ENCODE assay signal across 8 cellular contexts in genomic region chr21:18499761-18500376, GRCh38.
A peak's percentile ranks its signal among the peaks of the same experiment; 100 is the strongest.
DNase-seq lines count a peak whose midpoint lies in the region; ATAC-seq, FAIRE-seq and TF ChIP-seq lines count a peak whose summit lies in the region.

No MANE protein-coding gene starts in this region.

- H3K4me1 ChIP-seq in Caco-2 (no peaks in the 10 kb centered on the region), HCT116 (ENCODE audit: control insufficient read depth in 1 of 2, insufficient read depth in 2 of 2, low read length in 2 of 2) (no peaks in the 10 kb centered on the region), OCI-LY7 (ENCODE audit: insufficient read depth, low read length, poor library complexity, severe bottlenecking) (no peaks in the 10 kb centered on the region)

- DNase-seq in Caco-2 (peak; percentile 36 to 46), HCT116 (ENCODE audit: low read depth, low spot score) (peak; percentile 10), OCI-LY7 (ENCODE audit: low spot score) (peak; percentile 67), bronchial epithelial cell (ENCODE audit: low read depth) (peak; percentile 21), medulla oblongata (ENCODE audit: extremely low spot score) (peak; percentile 66), NCI-H187 treated with DMSO at 0.1 percent for 48 hours (lab: John Stamatoyannopoulos, UW) (no peak)

- CTCF ChIA-PET in Caco-2 (lab: Charles Lee) (interaction anchor here (0.6 kb wide), 1 partner anchor 70 kb away, joined by 4 read pairs; no protein-coding TSS in a partner anchor), HCT116 (lab: Charles Lee) (no interaction called here), OCI-LY7 (lab: Charles Lee; ENCODE audit: unreplicated experiment) (no interaction called here)

- TF ChIP-seq POLR2A in HCT116 (IDR thresholded peaks at IDR 0.05; ENCODE audit: borderline replicate concordance, extremely low read depth, insufficient read depth, insufficient read length) = no peak

- no peak for FAIRE-seq in bronchial epithelial cell (lab: Jason Lieb, UNC)

- H2AFZ ChIP-seq in HCT116 (ENCODE audit: low read depth, low read length, poor library complexity, severe bottlenecking) = no peak overlapping the region
- no peak overlapping the region for H2AFZ ChIP-seq in OCI-LY7 (ENCODE audit: low read length)

- H3K9me2 ChIP-seq in HCT116 (ENCODE audit: insufficient read depth) (no peaks in the 10 kb centered on the region), OCI-LY7 (ENCODE audit: insufficient read depth, low read length) (no peaks in the 10 kb centered on the region)

- BruUV-seq in Caco-2 (replicated peaks; lab: Mats Ljungman, UMichigan) (no TSS peak), HCT116 (replicated peaks; lab: Mats Ljungman, UMichigan) (no TSS peak), OCI-LY7 (replicated peaks; lab: Mats Ljungman, UMichigan) (no TSS peak)

- H3K27ac ChIP-seq in HCT116 (ENCODE audit: low read depth, low read length) (no peak overlapping the region), OCI-LY7 (ENCODE audit: low read depth, low read length, poor library complexity, severe bottlenecking) (no peak overlapping the region)

- intact Hi-C loops in Caco-2 (cut with micrococcal nuclease; ENCODE audit: unreplicated experiment) = loop anchor here (10.0 kb wide), 1 partner anchor 205 kb away; no protein-coding TSS in a partner anchor
- intact Hi-C loops in HCT116 (cut with micrococcal nuclease) = no loop called here
- intact Hi-C loops in OCI-LY7 (cut with micrococcal nuclease; ENCODE audit: unreplicated experiment) = loop anchor here (2.0 to 10.0 kb wide), 2 partner anchors 111 to 205 kb away; no protein-coding TSS in a partner anchor

- no peak overlapping the region for H3K4me3 ChIP-seq in Caco-2 (ENCODE audit: low read depth, low read length)
- H3K4me3 ChIP-seq in HCT116 (replicated peaks in 1 of 2; ENCODE audit: low read depth in 1 of 2, low read length in 2 of 2) = no peak overlapping the region
- H3K4me3 ChIP-seq in OCI-LY7 (ENCODE audit: low read depth, low read length, poor library complexity, severe bottlenecking) = no peak overlapping the region
- H3K4me3 ChIP-seq in bronchial epithelial cell (ENCODE audit: low read depth, low read length) = no peak overlapping the region

- no peaks in the 10 kb centered on the region for H3K9me3 Mint-ChIP-seq in Caco-2 (ENCODE audit: unreplicated experiment)

- no peak overlapping the region for H3K9ac ChIP-seq in HCT116 (ENCODE audit: low read length)

- no peaks in the 10 kb centered on the region for H3K36me3 Mint-ChIP-seq in Caco-2 (ENCODE audit: insufficient read depth, unreplicated experiment)

- POLR2A ChIA-PET in Caco-2 (lab: Charles Lee) = no interaction called here
- POLR2A ChIA-PET in HCT116 (lab: Charles Lee) = no interaction called here
- POLR2A ChIA-PET in OCI-LY7 (lab: Charles Lee) = interaction anchor here (0.8 kb wide), 1 partner anchor 50 kb away, joined by 3 read pairs; no protein-coding TSS in a partner anchor

- H3K79me2 ChIP-seq in HCT116 (ENCODE audit: insufficient read depth, low read length) (no peaks in the 10 kb centered on the region), OCI-LY7 (ENCODE audit: insufficient read depth, low read depth, low read length) (no peaks in the 10 kb centered on the region)

- H3K4me2 ChIP-seq in HCT116 (ENCODE audit: low read length) = no peak overlapping the region
- no peak overlapping the region for H3K4me2 ChIP-seq in OCI-LY7 (ENCODE audit: low read length)

- H3K27me3 ChIP-seq in Caco-2 (replicated peaks; ENCODE audit: control insufficient read depth, insufficient read depth, low read length) (no peaks in the 10 kb centered on the region), HCT116 (ENCODE audit: insufficient read depth, low read length) (no peaks in the 10 kb centered on the region), bronchial epithelial cell (ENCODE audit: control insufficient read depth, insufficient read depth, low read length) (no peaks in the 10 kb centered on the region)

- H3K4me1 Mint-ChIP-seq in Caco-2 (ENCODE audit: low read depth, unreplicated experiment) = no peaks in the 10 kb centered on the region

- ATAC-seq in HCT116 = no peak
- no peak for ATAC-seq in GM19467 (IDR thresholded peaks at IDR 0.05; ENCODE audit: unreplicated experiment)
- ATAC-seq in GM21576 (IDR thresholded peaks at IDR 0.05; ENCODE audit: unreplicated experiment) = no peak

- TF ChIP-seq RAD21 in HCT116 (IDR thresholded peaks at IDR 0.05; ENCODE audit: low read depth) = no peak

- no peaks in the 10 kb centered on the region for H3K27me3 Mint-ChIP-seq in Caco-2 (ENCODE audit: insufficient read depth, unreplicated experiment)

- H3K4me3 Mint-ChIP-seq in Caco-2 (ENCODE audit: unreplicated experiment) = no peak overlapping the region

- no peaks in the 10 kb centered on the region for H4K20me1 ChIP-seq in HCT116 (ENCODE audit: insufficient read depth)
- no peaks in the 10 kb centered on the region for H4K20me1 ChIP-seq in OCI-LY7 (ENCODE audit: insufficient read depth, low read length)

- H3K36me3 ChIP-seq in Caco-2 (ENCODE audit: control insufficient read depth, insufficient read depth, low read length) = no peaks in the 10 kb centered on the region
- no peaks in the 10 kb centered on the region for H3K36me3 ChIP-seq in HCT116 (ENCODE audit: control insufficient read depth in 1 of 2, insufficient read depth in 2 of 2, low read length in 2 of 2)
- H3K36me3 ChIP-seq in OCI-LY7 (ENCODE audit: insufficient read depth, low read length) = no peaks in the 10 kb centered on the region
- no peaks in the 10 kb centered on the region for H3K36me3 ChIP-seq in bronchial epithelial cell (ENCODE audit: control insufficient read depth, insufficient read depth, low read length)

- RAD21 ChIA-PET in HCT116 (lab: Charles Lee; ENCODE audit: low non-redundant PET in 1 of 2, low total read pairs in 2 of 2, uncharacterized antibody in 2 of 2, unreplicated experiment in 2 of 2) = no interaction called here

- no peak overlapping the region for H3K27ac Mint-ChIP-seq in Caco-2 (ENCODE audit: unreplicated experiment)

- TF ChIP-seq CTCF in Caco-2 (IDR thresholded peaks at IDR 0.05; ENCODE audit: insufficient read depth in 1 of 2, low read depth in 1 of 2, low read length in 1 of 2, severe bottlenecking in 1 of 2, unreplicated experiment in 1 of 2) (peak; percentile 68 to 69), HCT116 (IDR thresholded peaks at IDR 0.05 in 2 of 3, conservative IDR thresholded peaks at IDR 0.05 in 1 of 3; ENCODE audit: borderline replicate concordance in 1 of 3, insufficient read depth in 1 of 3, low read depth in 2 of 3, low read length in 2 of 3) (peak in 2 of 3 experiments; percentile 48 to 67; a peak in 4 of 6 replicates), OCI-LY7 (conservative IDR thresholded peaks at IDR 0.05; ENCODE audit: low read length) (peak; percentile 98), bronchial epithelial cell (IDR thresholded peaks at IDR 0.05; ENCODE audit: insufficient read depth, low read length, severe bottlenecking) (peak; percentile 45)

- no peaks in the 10 kb centered on the region for H3K9me3 ChIP-seq in Caco-2
- peaks cover 0 to 14% of the 10 kb centered on the region in 2 experiments; a peak in 3 of 4 replicates for H3K9me3 ChIP-seq in HCT116 (ENCODE audit: control insufficient read depth in 1 of 2, insufficient read depth in 1 of 2, low read depth in 1 of 2, low read length in 2 of 2)
- no peaks in the 10 kb centered on the region for H3K9me3 ChIP-seq in OCI-LY7 (ENCODE audit: low read length)

TF ChIP-seq in HCT116, 20 proteins besides CTCF, POLR2A, EP300 and RAD21 (continues in another document):
- no peak for TF ChIP-seq ZFX (IDR thresholded peaks at IDR 0.05)
- no peak for TF ChIP-seq FOSL1 (IDR thresholded peaks at IDR 0.05; ENCODE audit: low read depth)
- TF ChIP-seq EGR1 (IDR thresholded peaks at IDR 0.05; ENCODE audit: low read depth) = no peak
- no peak for TF ChIP-seq EZH2phosphoT487 (IDR thresholded peaks at IDR 0.05; ENCODE audit: borderline replicate concordance)
- TF ChIP-seq JUND (IDR thresholded peaks at IDR 0.05) = no peak
- TF ChIP-seq SIN3A (IDR thresholded peaks at IDR 0.05; ENCODE audit: low read depth) = no peak
- TF ChIP-seq ZBTB33 (IDR thresholded peaks at IDR 0.05; ENCODE audit: extremely low read depth, insufficient replicate concordance, low read length) = no peak
- no peak for TF ChIP-seq POLR2AphosphoS5 (IDR thresholded peaks at IDR 0.05; ENCODE audit: low read depth, low read length)
- TF ChIP-seq YY1 (IDR thresholded peaks at IDR 0.05; ENCODE audit: extremely low read depth, insufficient replicate concordance, low read depth, low read length) = no peak
- TF ChIP-seq CBX3 (IDR thresholded peaks at IDR 0.05; ENCODE audit: low read depth) = no peak
- no peak for TF ChIP-seq ELF1 (IDR thresholded peaks at IDR 0.05; ENCODE audit: borderline replicate concordance, low read depth)
- no peak for TF ChIP-seq SP1 (IDR thresholded peaks at IDR 0.05; ENCODE audit: low read depth)
- TF ChIP-seq ATF3 (IDR thresholded peaks at IDR 0.05) = no peak
- no peak for TF ChIP-seq SRF (IDR thresholded peaks at IDR 0.05; ENCODE audit: low read depth)
- TF ChIP-seq EZH2 (IDR thresholded peaks at IDR 0.05) = no peak
- TF ChIP-seq CEBPB (IDR thresholded peaks at IDR 0.05; ENCODE audit: low read depth) = no peak

Comparison
In these comparisons a context has a peak if more than half of its experiments do, and no peak if none do; other contexts are left out.
1. CTCF ChIP-seq: peak in every context shown above with its lines; median percentile 98 in OCI-LY7; 68 in Caco-2; 58 in HCT116; 45 in bronchial epithelial cell.